In the genomic region with DNA sequence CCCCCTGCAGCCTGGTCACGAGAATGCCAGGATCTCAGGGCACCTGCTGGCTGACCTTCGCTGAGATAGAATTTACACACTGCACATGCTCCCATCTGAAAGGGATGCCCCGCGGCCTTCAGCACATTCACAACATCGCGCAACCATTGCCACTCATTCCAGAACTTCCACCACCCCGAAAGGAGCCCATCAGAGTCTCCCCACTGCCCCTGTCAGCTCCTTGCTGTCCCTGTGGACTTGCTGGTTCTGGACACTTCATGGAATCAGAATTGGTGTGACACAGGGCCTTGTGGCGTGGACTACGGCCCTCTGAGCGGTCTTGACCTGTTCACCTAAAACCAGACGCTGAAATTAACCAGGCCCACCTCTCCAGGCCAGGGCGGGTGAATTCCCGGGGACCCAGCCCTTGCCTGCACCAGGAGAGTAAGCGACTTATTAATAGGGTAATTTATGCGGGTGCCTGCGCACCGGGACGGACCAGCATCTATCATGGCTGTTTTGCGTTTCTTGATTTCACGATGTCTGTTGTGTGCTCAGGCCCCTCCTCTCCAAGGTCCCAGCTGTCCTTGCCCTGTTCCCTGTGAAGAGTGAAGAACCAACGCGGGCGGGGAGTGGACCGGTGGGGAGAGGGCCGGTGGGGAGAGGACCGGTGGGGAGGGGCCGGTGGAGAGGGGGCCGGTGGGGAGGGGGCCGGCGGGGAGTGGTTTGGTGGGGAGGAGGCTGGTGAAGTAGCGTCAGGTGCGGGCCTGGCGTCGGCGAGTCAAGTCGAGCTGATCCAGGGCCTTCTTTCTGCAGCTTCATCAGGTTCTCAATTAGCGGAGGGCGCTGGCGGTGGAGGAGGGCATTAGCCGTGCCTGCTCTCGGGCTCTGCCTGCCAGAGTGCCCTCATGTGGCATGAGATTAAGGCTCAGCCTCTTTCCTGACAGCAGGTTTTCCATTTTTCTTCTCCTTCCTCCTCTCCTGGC, we compare ENCODE assay signal across 9 cellular contexts. TPM values are rescaled to one million over a fixed set of nuclear protein-coding genes. Genes with fewer than 3 reads are reported as not detected.
DNase-seq lines count a peak whose midpoint lies in the region; TF ChIP-seq lines count a peak whose summit lies in the region.
"Had no signal": no experiment of that assay in that cellular context is flagged by ENCODE, and none has a peak within 500 bp of the region (broad histone marks: within the 10 kb centered on the region; RNA-seq: fewer than 3 reads in every experiment).

No MANE protein-coding gene starts in this region.

- H3K9ac ChIP-seq in HUES64 (ENCODE audit: low read depth, low read length), result no peak overlapping the region

- intact Hi-C loops in activated naive CD4-positive, alpha-beta T cell treated with anti-CD3 and anti-CD28 coated beads for 36 hours (cut with micrococcal nuclease), result loop anchor here (2.0 kb wide), 1 partner anchor 17 kb away; no protein-coding TSS in a partner anchor
- intact Hi-C loops in spleen (cut with DNase I; ENCODE audit: low total_unique reads), result no loop called here

- TF ChIP-seq CTCF in chondrocyte (IDR thresholded peaks at IDR 0.05) (peak; percentile 13), spleen (IDR thresholded peaks at IDR 0.05 in 8 of 11, conservative IDR thresholded peaks at IDR 0.05 in 3 of 11) (no peak)

- CTCF ChIA-PET in activated naive CD4-positive, alpha-beta T cell treated with anti-CD3 and anti-CD28 coated beads for 36 hours (lab: Charles Lee), result interaction anchor here (1.2 kb wide), 1 partner anchor 55 kb away, joined by 4 read pairs; no protein-coding TSS in a partner anchor

- H3K36me3 ChIP-seq in HUES64 (ENCODE audit: insufficient read depth, low read length) (no peaks in the 10 kb centered on the region), spleen (no peaks in the 10 kb centered on the region), SJCRH30 (no peaks in the 10 kb centered on the region)

- peaks cover 18% of the 10 kb centered on the region for H3K4me1 Mint-ChIP-seq in activated naive CD4-positive, alpha-beta T cell treated with anti-CD3 and anti-CD28 coated beads for 36 hours (ENCODE audit: low read depth)
- peaks cover 3% of the 10 kb centered on the region for H3K4me1 Mint-ChIP-seq in chondrocyte (ENCODE audit: low read depth)
- H3K4me1 Mint-ChIP-seq in activated T-cell treated with anti-CD3 and anti-CD28 coated beads, Interleukin-2, amount 50 U/mL, for 24 hours (ENCODE audit: low read depth), result peaks cover 10% of the 10 kb centered on the region

- H3K4me3 ChIP-seq in HUES64 (ENCODE audit: low read length), result peak overlapping the region; percentile 42
- H3K4me3 ChIP-seq in spleen, result peak overlapping the region in 1 of 8 donors; percentile 45
- H3K4me3 ChIP-seq in SJCRH30, result no peak overlapping the region

- 39% methylated on average over 33 of the region's 41 CpGs for WGBS in HUES64
- WGBS in spleen, 5 donors, result 20 to 37% (median 24%) methylated on average over 29 to 41 of the region's 41 CpGs

- H3K27me3 ChIP-seq in HUES64 (ENCODE audit: insufficient read depth, low read length), result peaks cover 22% of the 10 kb centered on the region
- H3K27me3 ChIP-seq in spleen (replicated peaks in 1 of 7), result peaks cover 7 to 98% (median 87%) of the 10 kb centered on the region in 7 donors
- H3K27me3 ChIP-seq in SJCRH30, result peaks cover 60% of the 10 kb centered on the region

- peak overlapping the region; percentile 49 for H3K4me3 Mint-ChIP-seq in activated naive CD4-positive, alpha-beta T cell treated with anti-CD3 and anti-CD28 coated beads for 36 hours
- no peak overlapping the region for H3K4me3 Mint-ChIP-seq in chondrocyte (ENCODE audit: unreplicated experiment)
- H3K4me3 Mint-ChIP-seq in activated T-cell treated with anti-CD3 and anti-CD28 coated beads, Interleukin-2, amount 50 U/mL, for 24 hours, result no peak overlapping the region

- no peaks in the 10 kb centered on the region for H3K9me3 Mint-ChIP-seq in activated naive CD4-positive, alpha-beta T cell treated with anti-CD3 and anti-CD28 coated beads for 36 hours
- H3K9me3 Mint-ChIP-seq in chondrocyte (ENCODE audit: low read depth), result no peaks in the 10 kb centered on the region
- H3K9me3 Mint-ChIP-seq in activated T-cell treated with anti-CD3 and anti-CD28 coated beads, Interleukin-2, amount 50 U/mL, for 24 hours, result no peaks in the 10 kb centered on the region

- H3K4me1 ChIP-seq in HUES64 (ENCODE audit: insufficient read depth, low read length) (0 out of 2 replicates have a peak, but pooled peaks cover 8% of the 10 kb centered on the region), spleen (peaks cover 8 to 28% (median 13%) of the 10 kb centered on the region in 6 donors), SJCRH30 (no peaks in the 10 kb centered on the region; the same call in 1 of the 2 replicates)

- DNase-seq in activated naive CD4-positive, alpha-beta T cell treated with anti-CD3 and anti-CD28 coated beads for 36 hours, result peak; percentile 58
- no peak for DNase-seq in activated naive CD4-positive, alpha-beta T cell treated with anti-CD3 and anti-CD28 coated beads, Interleukin-2, amount 50 U/mL, for 16 hours
- DNase-seq in chondrocyte (ENCODE audit: low spot score), result peak; percentile 65
- peak; percentile 68 for DNase-seq in spleen
- no peak for DNase-seq in activated T-cell treated with anti-CD3 and anti-CD28 coated beads, Interleukin-2, amount 50 U/mL, for 24 hours
- DNase-seq in HCEC 1CT, result no peak
- no peak for DNase-seq in SJCRH30

- H3K27ac ChIP-seq in HUES64 (ENCODE audit: low read depth, low read length), result no peak overlapping the region
- H3K27ac ChIP-seq in spleen, result no peak overlapping the region
- H3K27ac ChIP-seq in SJCRH30, result no peak overlapping the region

- H3K9me3 ChIP-seq in HUES64 (ENCODE audit: insufficient read depth, low read depth, low read length), result no peaks in the 10 kb centered on the region
- H3K9me3 ChIP-seq in spleen, result no peaks in the 10 kb centered on the region
- H3K9me3 ChIP-seq in SJCRH30 (replicated peaks), result no peaks in the 10 kb centered on the region
- H3K9me3 ChIP-seq: Caco-2 had no signal

- no peak overlapping the region for H3K27ac Mint-ChIP-seq in activated naive CD4-positive, alpha-beta T cell treated with anti-CD3 and anti-CD28 coated beads for 36 hours
- no peak overlapping the region for H3K27ac Mint-ChIP-seq in chondrocyte (ENCODE audit: unreplicated experiment)
- H3K27ac Mint-ChIP-seq in activated T-cell treated with anti-CD3 and anti-CD28 coated beads, Interleukin-2, amount 50 U/mL, for 24 hours, result no peak overlapping the region

- no peak for TF ChIP-seq POLR2A in spleen (IDR thresholded peaks at IDR 0.05)

- H3K27me3 Mint-ChIP-seq in activated naive CD4-positive, alpha-beta T cell treated with anti-CD3 and anti-CD28 coated beads for 36 hours (ENCODE audit: low read depth), result peaks cover 9% of the 10 kb centered on the region
- peaks cover 45% of the 10 kb centered on the region for H3K27me3 Mint-ChIP-seq in chondrocyte (ENCODE audit: low read depth)
- H3K27me3 Mint-ChIP-seq in activated T-cell treated with anti-CD3 and anti-CD28 coated beads, Interleukin-2, amount 50 U/mL, for 24 hours, result peaks cover 55% of the 10 kb centered on the region

- H3K36me3 Mint-ChIP-seq in activated naive CD4-positive, alpha-beta T cell treated with anti-CD3 and anti-CD28 coated beads for 36 hours (ENCODE audit: low read depth), result no peaks in the 10 kb centered on the region
- H3K36me3 Mint-ChIP-seq in chondrocyte (ENCODE audit: low read depth), result no peaks in the 10 kb centered on the region
- no peaks in the 10 kb centered on the region for H3K36me3 Mint-ChIP-seq in activated T-cell treated with anti-CD3 and anti-CD28 coated beads, Interleukin-2, amount 50 U/mL, for 24 hours (ENCODE audit: low read depth)

RNA-seq across cellular contexts. Expression of a gene that starts 20.9 kb away (rescaled TPM):
- total RNA-seq in activated naive CD4-positive, alpha-beta T cell treated with anti-CD3 and anti-CD28 coated beads for 36 hours, result not detected
- not detected for polyA plus RNA-seq in HUES64 (2013, experiment 1 of 2)
- not detected for polyA plus RNA-seq in HUES64 (2013, experiment 2 of 2)
- not detected in 3 replicates for total RNA-seq in chondrocyte
- total RNA-seq in spleen, result not detected
- polyA plus RNA-seq in spleen, result not detected
- not detected in 2 replicates for total RNA-seq in SJCRH30 (2014; rRNA removed; shearing (Covaris generic))

Comparison
In these comparisons a context has a peak if more than half of its experiments do, and no peak if none do; other contexts are left out.
1. DNase-seq: peak in activated naive CD4-positive, alpha-beta T cell treated with anti-CD3 and anti-CD28 coated beads for 36 hours (single experiment), chondrocyte (single experiment) and spleen (single experiment); none in activated naive CD4-positive, alpha-beta T cell treated with anti-CD3 and anti-CD28 coated beads, Interleukin-2, amount 50 U/mL, for 16 hours (single experiment), activated T-cell treated with anti-CD3 and anti-CD28 coated beads, Interleukin-2, amount 50 U/mL, for 24 hours (single experiment), HCEC 1CT (single experiment) and SJCRH30 (0 of 2).